In the genomic region with DNA sequence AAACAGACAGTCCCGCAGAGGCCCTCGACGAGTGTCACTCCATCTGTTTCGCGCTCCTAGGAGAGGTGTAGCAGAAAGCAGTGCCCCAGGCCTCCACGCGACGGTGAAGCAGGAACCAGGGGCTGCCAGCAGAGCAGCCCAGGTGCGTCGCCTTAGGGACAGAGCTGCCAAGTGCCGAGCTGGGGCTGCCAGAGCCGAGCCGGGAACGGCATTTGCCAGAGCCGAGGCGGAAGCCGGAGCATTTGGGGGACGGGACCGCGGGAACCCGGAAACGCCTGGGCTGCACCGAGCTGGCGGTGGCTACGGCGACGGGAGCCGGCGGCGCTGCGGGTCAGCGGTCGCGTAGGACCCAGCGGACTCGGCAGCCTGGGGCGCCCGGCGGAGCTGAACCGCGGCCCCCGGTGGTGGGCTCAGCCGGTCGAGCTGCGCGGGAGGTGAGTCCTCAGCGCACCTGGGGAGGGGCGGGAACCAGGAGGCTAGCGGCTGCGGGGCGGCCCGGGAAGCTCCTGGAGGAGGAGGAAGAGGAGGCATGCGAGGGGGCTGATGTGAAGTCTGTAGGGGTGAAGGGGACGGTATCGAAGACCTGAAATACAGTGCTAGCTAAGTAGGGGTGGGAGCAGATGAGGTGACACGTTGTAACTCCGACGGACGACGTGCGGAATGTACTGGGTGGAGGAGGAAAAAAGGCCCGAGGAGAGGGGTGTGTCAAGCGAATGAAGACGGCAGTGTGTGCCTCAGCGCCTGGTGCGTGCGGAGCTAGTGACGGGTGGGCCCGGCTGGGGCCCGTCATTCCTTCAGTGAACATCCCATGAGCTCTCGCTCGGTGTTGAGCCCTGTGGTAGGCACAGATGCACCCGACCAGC, we compare ENCODE assay signal across 1 cellular context.
TF ChIP-seq lines count a peak whose summit lies in the region.

A gene (plus strand): TSS at position 268 of the 863 bp plus-strand sequence. CDS start 23,559 bp downstream, outside the sequence.

TF ChIP-seq in HepG2, 621 proteins besides CTCF, POLR2A, EP300 and RAD21 (continued from another document and continues in another):
- TF ChIP-seq, protein P1, sequence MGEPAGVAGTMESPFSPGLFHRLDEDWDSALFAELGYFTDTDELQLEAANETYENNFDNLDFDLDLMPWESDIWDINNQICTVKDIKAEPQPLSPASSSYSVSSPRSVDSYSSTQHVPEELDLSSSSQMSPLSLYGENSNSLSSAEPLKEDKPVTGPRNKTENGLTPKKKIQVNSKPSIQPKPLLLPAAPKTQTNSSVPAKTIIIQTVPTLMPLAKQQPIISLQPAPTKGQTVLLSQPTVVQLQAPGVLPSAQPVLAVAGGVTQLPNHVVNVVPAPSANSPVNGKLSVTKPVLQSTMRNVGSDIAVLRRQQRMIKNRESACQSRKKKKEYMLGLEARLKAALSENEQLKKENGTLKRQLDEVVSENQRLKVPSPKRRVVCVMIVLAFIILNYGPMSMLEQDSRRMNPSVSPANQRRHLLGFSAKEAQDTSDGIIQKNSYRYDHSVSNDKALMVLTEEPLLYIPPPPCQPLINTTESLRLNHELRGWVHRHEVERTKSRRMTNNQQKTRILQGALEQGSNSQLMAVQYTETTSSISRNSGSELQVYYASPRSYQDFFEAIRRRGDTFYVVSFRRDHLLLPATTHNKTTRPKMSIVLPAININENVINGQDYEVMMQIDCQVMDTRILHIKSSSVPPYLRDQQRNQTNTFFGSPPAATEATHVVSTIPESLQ (CRISPR knock-in tag; conservative IDR thresholded peaks at IDR 0.05): peak; percentile 46; the same call in 1 of the 2 replicates
- TF ChIP-seq HOXD1 (CRISPR knock-in tag; IDR thresholded peaks at IDR 0.05): peak; percentile 93; the same call in 1 of the 2 replicates
- peak; percentile 30; the same call in 1 of the 2 replicates for TF ChIP-seq PAX8 (CRISPR knock-in tag; IDR thresholded peaks at IDR 0.05; ENCODE audit: borderline replicate concordance)
- peak; percentile 100 for TF ChIP-seq YEATS4 (CRISPR knock-in tag; IDR thresholded peaks at IDR 0.05; ENCODE audit: borderline replicate concordance)
- TF ChIP-seq MXI1 (IDR thresholded peaks at IDR 0.05; ENCODE audit: borderline replicate concordance, low read depth, low read length): peak; percentile 82; the same call in 2 of the 3 replicates
- peak; percentile 95 for TF ChIP-seq ZNF160 (CRISPR knock-in tag; IDR thresholded peaks at IDR 0.05)
- 0 out of 2 replicates have a peak, but pooled peaks have one; percentile 60 for TF ChIP-seq ZFP36L2 (CRISPR knock-in tag; IDR thresholded peaks at IDR 0.05)
- TF ChIP-seq XBP1 (CRISPR knock-in tag; IDR thresholded peaks at IDR 0.05): peak; percentile 69; the same call in 1 of the 2 replicates
- TF ChIP-seq, protein P2, sequence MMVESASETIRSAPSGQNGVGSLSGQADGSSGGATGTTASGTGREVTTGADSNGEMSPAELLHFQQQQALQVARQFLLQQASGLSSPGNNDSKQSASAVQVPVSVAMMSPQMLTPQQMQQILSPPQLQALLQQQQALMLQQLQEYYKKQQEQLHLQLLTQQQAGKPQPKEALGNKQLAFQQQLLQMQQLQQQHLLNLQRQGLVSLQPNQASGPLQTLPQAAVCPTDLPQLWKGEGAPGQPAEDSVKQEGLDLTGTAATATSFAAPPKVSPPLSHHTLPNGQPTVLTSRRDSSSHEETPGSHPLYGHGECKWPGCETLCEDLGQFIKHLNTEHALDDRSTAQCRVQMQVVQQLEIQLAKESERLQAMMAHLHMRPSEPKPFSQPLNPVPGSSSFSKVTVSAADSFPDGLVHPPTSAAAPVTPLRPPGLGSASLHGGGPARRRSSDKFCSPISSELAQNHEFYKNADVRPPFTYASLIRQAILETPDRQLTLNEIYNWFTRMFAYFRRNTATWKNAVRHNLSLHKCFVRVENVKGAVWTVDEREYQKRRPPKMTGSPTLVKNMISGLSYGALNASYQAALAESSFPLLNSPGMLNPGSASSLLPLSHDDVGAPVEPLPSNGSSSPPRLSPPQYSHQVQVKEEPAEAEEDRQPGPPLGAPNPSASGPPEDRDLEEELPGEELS (CRISPR knock-in tag; IDR thresholded peaks at IDR 0.05): no peak; the same call in 1 of the 2 replicates
- no peak; the same call in 1 of the 2 replicates for TF ChIP-seq ZNF678 (CRISPR knock-in tag; IDR thresholded peaks at IDR 0.05)
- TF ChIP-seq, protein P3, sequence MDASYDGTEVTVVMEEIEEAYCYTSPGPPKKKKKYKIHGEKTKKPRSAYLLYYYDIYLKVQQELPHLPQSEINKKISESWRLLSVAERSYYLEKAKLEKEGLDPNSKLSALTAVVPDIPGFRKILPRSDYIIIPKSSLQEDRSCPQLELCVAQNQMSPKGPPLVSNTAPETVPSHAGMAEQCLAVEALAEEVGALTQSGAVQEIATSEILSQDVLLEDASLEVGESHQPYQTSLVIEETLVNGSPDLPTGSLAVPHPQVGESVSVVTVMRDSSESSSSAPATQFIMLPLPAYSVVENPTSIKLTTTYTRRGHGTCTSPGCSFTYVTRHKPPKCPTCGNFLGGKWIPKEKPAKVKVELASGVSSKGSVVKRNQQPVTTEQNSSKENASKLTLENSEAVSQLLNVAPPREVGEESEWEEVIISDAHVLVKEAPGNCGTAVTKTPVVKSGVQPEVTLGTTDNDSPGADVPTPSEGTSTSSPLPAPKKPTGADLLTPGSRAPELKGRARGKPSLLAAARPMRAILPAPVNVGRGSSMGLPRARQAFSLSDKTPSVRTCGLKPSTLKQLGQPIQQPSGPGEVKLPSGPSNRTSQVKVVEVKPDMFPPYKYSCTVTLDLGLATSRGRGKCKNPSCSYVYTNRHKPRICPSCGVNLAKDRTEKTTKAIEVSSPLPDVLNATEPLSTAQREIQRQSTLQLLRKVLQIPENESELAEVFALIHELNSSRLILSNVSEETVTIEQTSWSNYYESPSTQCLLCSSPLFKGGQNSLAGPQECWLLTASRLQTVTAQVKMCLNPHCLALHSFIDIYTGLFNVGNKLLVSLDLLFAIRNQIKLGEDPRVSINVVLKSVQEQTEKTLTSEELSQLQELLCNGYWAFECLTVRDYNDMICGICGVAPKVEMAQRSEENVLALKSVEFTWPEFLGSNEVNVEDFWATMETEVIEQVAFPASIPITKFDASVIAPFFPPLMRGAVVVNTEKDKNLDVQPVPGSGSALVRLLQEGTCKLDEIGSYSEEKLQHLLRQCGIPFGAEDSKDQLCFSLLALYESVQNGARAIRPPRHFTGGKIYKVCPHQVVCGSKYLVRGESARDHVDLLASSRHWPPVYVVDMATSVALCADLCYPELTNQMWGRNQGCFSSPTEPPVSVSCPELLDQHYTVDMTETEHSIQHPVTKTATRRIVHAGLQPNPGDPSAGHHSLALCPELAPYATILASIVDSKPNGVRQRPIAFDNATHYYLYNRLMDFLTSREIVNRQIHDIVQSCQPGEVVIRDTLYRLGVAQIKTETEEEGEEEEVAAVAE (CRISPR knock-in tag; IDR thresholded peaks at IDR 0.05; ENCODE audit: borderline replicate concordance): peak; percentile 79
- TF ChIP-seq ZNF225 (CRISPR knock-in tag; IDR thresholded peaks at IDR 0.05): peak; percentile 94
- TF ChIP-seq TBL1XR1 (IDR thresholded peaks at IDR 0.05; ENCODE audit: borderline replicate concordance, low read length, partially characterized antibody): no peak
- peak; percentile 98 for TF ChIP-seq SNAI1 (CRISPR knock-in tag; IDR thresholded peaks at IDR 0.05; ENCODE audit: borderline replicate concordance)
- TF ChIP-seq ZNF558 (CRISPR knock-in tag; IDR thresholded peaks at IDR 0.05; ENCODE audit: borderline replicate concordance): no peak; the same call in 1 of the 2 replicates
- peak; percentile 75; the same call in 1 of the 2 replicates for TF ChIP-seq SRF (IDR thresholded peaks at IDR 0.05; ENCODE audit: low read depth, low read length)
- TF ChIP-seq RCOR2 (CRISPR knock-in tag; IDR thresholded peaks at IDR 0.05): 0 out of 2 replicates have a peak, but pooled peaks have one; percentile 29
- TF ChIP-seq CC2D1A (CRISPR knock-in tag; IDR thresholded peaks at IDR 0.05): no peak
- TF ChIP-seq, protein P4, sequence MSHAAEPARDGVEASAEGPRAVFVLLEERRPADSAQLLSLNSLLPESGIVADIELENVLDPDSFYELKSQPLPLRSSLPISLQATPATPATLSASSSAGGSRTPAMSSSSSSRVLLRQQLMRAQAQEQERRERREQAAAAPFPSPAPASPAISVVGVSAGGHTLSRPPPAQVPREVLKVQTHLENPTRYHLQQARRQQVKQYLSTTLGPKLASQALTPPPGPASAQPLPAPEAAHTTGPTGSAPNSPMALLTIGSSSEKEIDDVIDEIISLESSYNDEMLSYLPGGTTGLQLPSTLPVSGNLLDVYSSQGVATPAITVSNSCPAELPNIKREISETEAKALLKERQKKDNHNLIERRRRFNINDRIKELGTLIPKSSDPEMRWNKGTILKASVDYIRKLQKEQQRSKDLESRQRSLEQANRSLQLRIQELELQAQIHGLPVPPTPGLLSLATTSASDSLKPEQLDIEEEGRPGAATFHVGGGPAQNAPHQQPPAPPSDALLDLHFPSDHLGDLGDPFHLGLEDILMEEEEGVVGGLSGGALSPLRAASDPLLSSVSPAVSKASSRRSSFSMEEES (CRISPR knock-in tag; IDR thresholded peaks at IDR 0.05): peak; percentile 70; the same call in 1 of the 2 replicates
- TF ChIP-seq, protein P5, sequence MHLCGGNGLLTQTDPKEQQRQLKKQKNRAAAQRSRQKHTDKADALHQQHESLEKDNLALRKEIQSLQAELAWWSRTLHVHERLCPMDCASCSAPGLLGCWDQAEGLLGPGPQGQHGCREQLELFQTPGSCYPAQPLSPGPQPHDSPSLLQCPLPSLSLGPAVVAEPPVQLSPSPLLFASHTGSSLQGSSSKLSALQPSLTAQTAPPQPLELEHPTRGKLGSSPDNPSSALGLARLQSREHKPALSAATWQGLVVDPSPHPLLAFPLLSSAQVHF (CRISPR knock-in tag; IDR thresholded peaks at IDR 0.05): peak; percentile 94
- TF ChIP-seq, protein P6, sequence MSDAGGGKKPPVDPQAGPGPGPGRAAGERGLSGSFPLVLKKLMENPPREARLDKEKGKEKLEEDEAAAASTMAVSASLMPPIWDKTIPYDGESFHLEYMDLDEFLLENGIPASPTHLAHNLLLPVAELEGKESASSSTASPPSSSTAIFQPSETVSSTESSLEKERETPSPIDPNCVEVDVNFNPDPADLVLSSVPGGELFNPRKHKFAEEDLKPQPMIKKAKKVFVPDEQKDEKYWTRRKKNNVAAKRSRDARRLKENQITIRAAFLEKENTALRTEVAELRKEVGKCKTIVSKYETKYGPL (CRISPR knock-in tag; IDR thresholded peaks at IDR 0.05): peak; percentile 69
- TF ChIP-seq, protein P7, sequence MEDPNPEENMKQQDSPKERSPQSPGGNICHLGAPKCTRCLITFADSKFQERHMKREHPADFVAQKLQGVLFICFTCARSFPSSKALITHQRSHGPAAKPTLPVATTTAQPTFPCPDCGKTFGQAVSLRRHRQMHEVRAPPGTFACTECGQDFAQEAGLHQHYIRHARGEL (CRISPR knock-in tag; IDR thresholded peaks at IDR 0.05): peak; percentile 85; the same call in 1 of the 2 replicates
- TF ChIP-seq, protein P8, sequence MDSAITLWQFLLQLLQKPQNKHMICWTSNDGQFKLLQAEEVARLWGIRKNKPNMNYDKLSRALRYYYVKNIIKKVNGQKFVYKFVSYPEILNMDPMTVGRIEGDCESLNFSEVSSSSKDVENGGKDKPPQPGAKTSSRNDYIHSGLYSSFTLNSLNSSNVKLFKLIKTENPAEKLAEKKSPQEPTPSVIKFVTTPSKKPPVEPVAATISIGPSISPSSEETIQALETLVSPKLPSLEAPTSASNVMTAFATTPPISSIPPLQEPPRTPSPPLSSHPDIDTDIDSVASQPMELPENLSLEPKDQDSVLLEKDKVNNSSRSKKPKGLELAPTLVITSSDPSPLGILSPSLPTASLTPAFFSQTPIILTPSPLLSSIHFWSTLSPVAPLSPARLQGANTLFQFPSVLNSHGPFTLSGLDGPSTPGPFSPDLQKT (CRISPR knock-in tag; IDR thresholded peaks at IDR 0.05; ENCODE audit: borderline replicate concordance): no peak; the same call in 1 of the 2 replicates
- TF ChIP-seq HHEX (CRISPR knock-in tag; IDR thresholded peaks at IDR 0.05): no peak; the same call in 1 of the 2 replicates
- peak; percentile 65; the same call in 1 of the 2 replicates for TF ChIP-seq HMG20A (CRISPR knock-in tag; IDR thresholded peaks at IDR 0.05; ENCODE audit: borderline replicate concordance)
- TF ChIP-seq, protein P9, sequence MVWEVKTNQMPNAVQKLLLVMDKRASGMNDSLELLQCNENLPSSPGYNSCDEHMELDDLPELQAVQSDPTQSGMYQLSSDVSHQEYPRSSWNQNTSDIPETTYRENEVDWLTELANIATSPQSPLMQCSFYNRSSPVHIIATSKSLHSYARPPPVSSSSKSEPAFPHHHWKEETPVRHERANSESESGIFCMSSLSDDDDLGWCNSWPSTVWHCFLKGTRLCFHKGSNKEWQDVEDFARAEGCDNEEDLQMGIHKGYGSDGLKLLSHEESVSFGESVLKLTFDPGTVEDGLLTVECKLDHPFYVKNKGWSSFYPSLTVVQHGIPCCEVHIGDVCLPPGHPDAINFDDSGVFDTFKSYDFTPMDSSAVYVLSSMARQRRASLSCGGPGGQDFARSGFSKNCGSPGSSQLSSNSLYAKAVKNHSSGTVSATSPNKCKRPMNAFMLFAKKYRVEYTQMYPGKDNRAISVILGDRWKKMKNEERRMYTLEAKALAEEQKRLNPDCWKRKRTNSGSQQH (CRISPR knock-in tag; IDR thresholded peaks at IDR 0.05; ENCODE audit: low read depth): no peak; the same call in none of the 2 replicates
- TF ChIP-seq, protein P10, sequence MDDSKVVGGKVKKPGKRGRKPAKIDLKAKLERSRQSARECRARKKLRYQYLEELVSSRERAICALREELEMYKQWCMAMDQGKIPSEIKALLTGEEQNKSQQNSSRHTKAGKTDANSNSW (CRISPR knock-in tag; IDR thresholded peaks at IDR 0.05; ENCODE audit: borderline replicate concordance): no peak; the same call in 1 of the 2 replicates
- TF ChIP-seq, protein P11, sequence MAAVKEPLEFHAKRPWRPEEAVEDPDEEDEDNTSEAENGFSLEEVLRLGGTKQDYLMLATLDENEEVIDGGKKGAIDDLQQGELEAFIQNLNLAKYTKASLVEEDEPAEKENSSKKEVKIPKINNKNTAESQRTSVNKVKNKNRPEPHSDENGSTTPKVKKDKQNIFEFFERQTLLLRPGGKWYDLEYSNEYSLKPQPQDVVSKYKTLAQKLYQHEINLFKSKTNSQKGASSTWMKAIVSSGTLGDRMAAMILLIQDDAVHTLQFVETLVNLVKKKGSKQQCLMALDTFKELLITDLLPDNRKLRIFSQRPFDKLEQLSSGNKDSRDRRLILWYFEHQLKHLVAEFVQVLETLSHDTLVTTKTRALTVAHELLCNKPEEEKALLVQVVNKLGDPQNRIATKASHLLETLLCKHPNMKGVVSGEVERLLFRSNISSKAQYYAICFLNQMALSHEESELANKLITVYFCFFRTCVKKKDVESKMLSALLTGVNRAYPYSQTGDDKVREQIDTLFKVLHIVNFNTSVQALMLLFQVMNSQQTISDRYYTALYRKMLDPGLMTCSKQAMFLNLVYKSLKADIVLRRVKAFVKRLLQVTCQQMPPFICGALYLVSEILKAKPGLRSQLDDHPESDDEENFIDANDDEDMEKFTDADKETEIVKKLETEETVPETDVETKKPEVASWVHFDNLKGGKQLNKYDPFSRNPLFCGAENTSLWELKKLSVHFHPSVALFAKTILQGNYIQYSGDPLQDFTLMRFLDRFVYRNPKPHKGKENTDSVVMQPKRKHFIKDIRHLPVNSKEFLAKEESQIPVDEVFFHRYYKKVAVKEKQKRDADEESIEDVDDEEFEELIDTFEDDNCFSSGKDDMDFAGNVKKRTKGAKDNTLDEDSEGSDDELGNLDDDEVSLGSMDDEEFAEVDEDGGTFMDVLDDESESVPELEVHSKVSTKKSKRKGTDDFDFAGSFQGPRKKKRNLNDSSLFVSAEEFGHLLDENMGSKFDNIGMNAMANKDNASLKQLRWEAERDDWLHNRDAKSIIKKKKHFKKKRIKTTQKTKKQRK (IDR thresholded peaks at IDR 0.05; ENCODE audit: low read length): no peak
- TF ChIP-seq ZNF790 (CRISPR knock-in tag; IDR thresholded peaks at IDR 0.05; ENCODE audit: borderline replicate concordance): no peak
- peak; percentile 98 for TF ChIP-seq NKX3-1 (CRISPR knock-in tag; IDR thresholded peaks at IDR 0.05)
- peak; percentile 97 for TF ChIP-seq ZNF256 (CRISPR knock-in tag; conservative IDR thresholded peaks at IDR 0.05)
- TF ChIP-seq ZKSCAN8 (CRISPR knock-in tag; IDR thresholded peaks at IDR 0.05; ENCODE audit: borderline replicate concordance): peak; percentile 81
- 0 out of 2 replicates have a peak, but pooled peaks have one; percentile 96 for TF ChIP-seq ZNF569 (CRISPR knock-in tag; IDR thresholded peaks at IDR 0.05; ENCODE audit: borderline replicate concordance)
